ENCODE assay signal across 28 cellular contexts in the genomic region with DNA sequence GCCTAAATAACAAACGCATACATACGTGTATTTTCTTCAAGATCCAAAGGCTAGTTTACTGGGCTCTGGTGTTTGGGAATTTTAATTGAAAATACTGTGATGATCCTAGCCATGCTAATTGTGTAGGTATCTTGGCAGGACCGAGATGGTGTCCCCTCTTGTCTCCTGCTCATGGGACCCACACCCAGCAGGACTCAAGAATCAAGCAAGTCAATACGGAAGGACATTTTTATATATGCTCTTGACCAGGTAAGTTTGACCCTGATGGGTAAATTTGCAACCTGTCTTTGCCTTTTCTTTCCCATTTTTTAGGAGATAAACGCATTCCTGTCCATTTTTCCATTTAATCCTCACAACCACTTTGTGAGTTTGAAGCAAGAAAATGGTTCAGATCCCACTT.
"Had no signal": no experiment of that assay in that cellular context is flagged by ENCODE, and none has a peak within 500 bp of the region (broad histone marks: within the 10 kb centered on the region; RNA-seq: fewer than 3 reads in every experiment).

No MANE protein-coding gene starts in this region.

- H3K4me1 ChIP-seq: colonic mucosa, esophagus muscularis mucosa, foreskin keratinocyte, gastrocnemius medialis, gastroesophageal sphincter had no signal

- ATAC-seq: effector memory CD8-positive, alpha-beta T cell; esophagus mucosa; foreskin keratinocyte; gastrocnemius medialis; gastroesophageal sphincter; heart left ventricle; heart right ventricle had no signal

- H3K9me3 ChIP-seq: colonic mucosa, esophagus muscularis mucosa, esophagus squamous epithelium, gastrocnemius medialis, gastroesophageal sphincter, heart left ventricle, heart right ventricle had no signal

- FAIRE-seq: colon, endometrium, endothelial cell of umbilical vein had no signal

- H3K4me3 ChIP-seq: colonic mucosa, coronary artery, dorsolateral prefrontal cortex, esophagus muscularis mucosa, esophagus squamous epithelium, gastrocnemius medialis, gastroesophageal sphincter, heart left ventricle, heart right ventricle, hepatocyte had no signal

- H3K27ac ChIP-seq: colonic mucosa, coronary artery, dorsolateral prefrontal cortex, epithelial cell of prostate, esophagus muscularis mucosa, esophagus squamous epithelium, foreskin keratinocyte, gastrocnemius medialis, gastroesophageal sphincter, heart left ventricle, heart right ventricle, hepatocyte had no signal

- DNase-seq: colonic mucosa; cortex of kidney; dermis blood vessel endothelial cell; dorsolateral prefrontal cortex; effector CD4-positive, alpha-beta T cell; effector CD8-positive, alpha-beta T cell; effector memory CD4-positive, alpha-beta T cell; effector memory CD8-positive, alpha-beta T cell; endodermal cell; erythroblast; esophagus squamous epithelium; foreskin fibroblast; foreskin keratinocyte; foreskin melanocyte; gastrocnemius medialis; glutamatergic neuron; head of caudate nucleus; heart left ventricle; heart right ventricle had no signal

- H3K4me2 ChIP-seq: hepatocyte had no signal
